In genomic region chr1:116514708-116515525, GRCh38 we compare ENCODE assay signal across 10 cellular contexts. TPM values are rescaled to one million over a fixed set of nuclear protein-coding genes. Genes with fewer than 3 reads are reported as not detected.
DNase-seq lines count a peak whose midpoint lies in the region; ATAC-seq and TF ChIP-seq lines count a peak whose summit lies in the region.
"Had no signal": no experiment of that assay in that cellular context is flagged by ENCODE, and none has a peak within 500 bp of the region (broad histone marks: within the 10 kb centered on the region; RNA-seq: fewer than 3 reads in every experiment).

No MANE protein-coding gene starts in this region.

- no peaks in the 10 kb centered on the region for H3K36me3 Mint-ChIP-seq in natural killer cell

- H3K4me3 ChIP-seq in lower leg skin (ENCODE audit: low read depth, poor library complexity, severe bottlenecking): no peak overlapping the region
- H3K4me3 ChIP-seq: pancreas had no signal

- H3K4me3 Mint-ChIP-seq in natural killer cell: peak overlapping the region; percentile 82

- no peaks in the 10 kb centered on the region for H3K9me3 Mint-ChIP-seq in natural killer cell

- intact Hi-C loops in natural killer cell (cut with micrococcal nuclease) (loop anchor here (1.0 to 5.0 kb wide), 3 partner anchors 11 to 57 kb away; partner anchors contain the start of gene CD58), lower leg skin (cut with DNase I; ENCODE audit: low total_unique reads) (no loop called here)

- peak; percentile 73 for ATAC-seq in GM18505 (IDR thresholded peaks at IDR 0.05; ENCODE audit: unreplicated experiment)
- peak; percentile 77 for ATAC-seq in HG02642 (IDR thresholded peaks at IDR 0.05; ENCODE audit: poor library complexity, unreplicated experiment)
- peak; percentile 75 to 86 (median 76) for ATAC-seq in natural killer cell
- ATAC-seq: Panc1 had no signal

- TF ChIP-seq POLR2A in GM18505 (IDR thresholded peaks at IDR 0.05; ENCODE audit: borderline replicate concordance, extremely low read depth, insufficient read depth, insufficient read length) (no peak), lower leg skin (IDR thresholded peaks at IDR 0.05) (no peak)

- peak; percentile 95 for DNase-seq in NOMO-1 treated with dmso at 0.1 percent for 144 hours (lab: John Stamatoyannopoulos, UW; ENCODE audit: unreplicated experiment)
- peak; percentile 83 for DNase-seq in activated effector memory CD4-positive, alpha-beta T cell treated with anti-CD3 and anti-CD28 coated beads, Interleukin-2, amount 50 U/mL, for 16 hours
- peak; percentile 54 for DNase-seq in natural killer cell
- no peak for DNase-seq in NCI-H2171 treated with DMSO at 0.1 percent for 48 hours (lab: John Stamatoyannopoulos, UW)
- DNase-seq in superior temporal gyrus (ENCODE audit: extremely low spot score): no peak
- no peak for DNase-seq in lower leg skin (ENCODE audit: low spot score in 2 of 2)
- DNase-seq: pancreas had no signal

- TF ChIP-seq CTCF in natural killer cell (IDR thresholded peaks at IDR 0.05) (no peak), lower leg skin (IDR thresholded peaks at IDR 0.05) (no peak)

- no peaks in the 10 kb centered on the region for H3K27me3 Mint-ChIP-seq in natural killer cell (ENCODE audit: low read depth in 2 of 2)

- H3K27ac Mint-ChIP-seq in natural killer cell: peak overlapping the region; percentile 99 to 100

- peaks cover 68 to 69% of the 10 kb centered on the region in 2 donors for H3K4me1 Mint-ChIP-seq in natural killer cell

- WGBS in lower leg skin, 2 donors: 55 to 63% methylated on average over 8 of the region's 8 CpGs

RNA-seq across cellular contexts. Expression of gene CD58, which starts 55.9 kb away (rescaled TPM):
- total RNA-seq in natural killer cell (10 to 100 TPM; 27.4 to 34.0 (median 28.6) TPM), lower leg skin (10 to 100 TPM; 25.3 to 40.9 (median 28.9) TPM)

Comparison
In these comparisons a context has a peak if more than half of its experiments do, and no peak if none do; other contexts are left out.
1. DNase-seq: peak in NOMO-1 treated with dmso at 0.1 percent for 144 hours (single experiment), activated effector memory CD4-positive, alpha-beta T cell treated with anti-CD3 and anti-CD28 coated beads, Interleukin-2, amount 50 U/mL, for 16 hours (single experiment) and natural killer cell (single experiment); none in NCI-H2171 treated with DMSO at 0.1 percent for 48 hours (single experiment), superior temporal gyrus (single experiment) and lower leg skin (0 of 2).
2. Peak in every context shown above with its lines, with median percentiles within 50 percentile points of each other: ATAC-seq.